ENCODE assay signal across 1 cellular context in genomic region chr19:12722566-12723382, GRCh38.
TF ChIP-seq lines count a peak whose summit lies in the region.

No MANE protein-coding gene starts in this region.

TF ChIP-seq in HepG2, 621 proteins besides CTCF, POLR2A, EP300 and RAD21 (continued from another document and continues in another):
- TF ChIP-seq ZBTB10 (CRISPR knock-in tag; IDR thresholded peaks at IDR 0.05; ENCODE audit: borderline replicate concordance) (no peak), CBX2 (IDR thresholded peaks at IDR 0.05; ENCODE audit: low read depth, low read length) (no peak), CBX2 (CRISPR knock-in tag; IDR thresholded peaks at IDR 0.05; ENCODE audit: low read depth) (no peak), ZMYM3 (CRISPR knock-in tag; IDR thresholded peaks at IDR 0.05) (no peak), ZNF263 (CRISPR knock-in tag; IDR thresholded peaks at IDR 0.05) (peak; percentile 23; the same call in 1 of the 2 replicates), CSRNP2 (CRISPR knock-in tag; conservative IDR thresholded peaks at IDR 0.05; ENCODE audit: low read depth) (no peak), ZFP91 (CRISPR knock-in tag; IDR thresholded peaks at IDR 0.05; ENCODE audit: borderline replicate concordance) (peak; percentile 49; the same call in 1 of the 2 replicates), BRF2 (CRISPR knock-in tag; IDR thresholded peaks at IDR 0.05) (no peak), POLR2AphosphoS2 (IDR thresholded peaks at IDR 0.05; ENCODE audit: low read depth, low read length) (no peak), ZNF737 (CRISPR knock-in tag; IDR thresholded peaks at IDR 0.05; ENCODE audit: borderline replicate concordance) (no peak), SOX6 (IDR thresholded peaks at IDR 0.05) (no peak), SOX6 (CRISPR knock-in tag; IDR thresholded peaks at IDR 0.05) (no peak), NFYC (CRISPR knock-in tag; IDR thresholded peaks at IDR 0.05) (peak; percentile 87), ZNF704 (CRISPR knock-in tag; IDR thresholded peaks at IDR 0.05; ENCODE audit: borderline replicate concordance) (0 out of 2 replicates have a peak, but pooled peaks have one; percentile 45), HNF4G (IDR thresholded peaks at IDR 0.05; ENCODE audit: borderline replicate concordance, low read depth, low read length) (no peak), HNF4G (CRISPR knock-in tag; IDR thresholded peaks at IDR 0.05; ENCODE audit: borderline replicate concordance, low read depth) (no peak), ZNF83 (CRISPR knock-in tag; IDR thresholded peaks at IDR 0.05; ENCODE audit: borderline replicate concordance) (no peak), CBX5 (CRISPR knock-in tag; IDR thresholded peaks at IDR 0.05; ENCODE audit: borderline replicate concordance) (no peak), ASH2L (IDR thresholded peaks at IDR 0.05; ENCODE audit: insufficient read length, low read depth, low read length) (peak; percentile 57), SAP130 (CRISPR knock-in tag; IDR thresholded peaks at IDR 0.05; ENCODE audit: low read depth) (peak; percentile 97), ZNF121 (CRISPR knock-in tag; IDR thresholded peaks at IDR 0.05) (no peak), ZSCAN5A (CRISPR knock-in tag; IDR thresholded peaks at IDR 0.05; ENCODE audit: borderline replicate concordance) (no peak), E2F1 (CRISPR knock-in tag; IDR thresholded peaks at IDR 0.05) (peak; percentile 48), ZKSCAN8 (CRISPR knock-in tag; IDR thresholded peaks at IDR 0.05; ENCODE audit: borderline replicate concordance) (no peak), SRY (CRISPR knock-in tag; IDR thresholded peaks at IDR 0.05) (no peak), RBM39 (IDR thresholded peaks at IDR 0.05; ENCODE audit: low read depth, low read length, poor library complexity, severe bottlenecking) (peak; percentile 83), UBTF (CRISPR knock-in tag; IDR thresholded peaks at IDR 0.05) (no peak), ZNF616 (CRISPR knock-in tag; IDR thresholded peaks at IDR 0.05; ENCODE audit: low read depth) (no peak), MLLT10 (CRISPR knock-in tag; IDR thresholded peaks at IDR 0.05) (no peak), MAFK (conservative IDR thresholded peaks at IDR 0.05 in 1 of 2, IDR thresholded peaks at IDR 0.05 in 1 of 2; ENCODE audit: low read length in 2 of 2) (peak in 1 of 2 experiments; percentile 25; a peak in 2 of 4 replicates), NR2F1 (CRISPR knock-in tag; IDR thresholded peaks at IDR 0.05) (peak in 1 of 2 experiments; percentile 15; a peak in 1 of 4 replicates), ZEB1 (IDR thresholded peaks at IDR 0.05; ENCODE audit: insufficient replicate concordance, low read depth) (no peak), ZNF639 (CRISPR knock-in tag; conservative IDR thresholded peaks at IDR 0.05) (0 out of 2 replicates have a peak, but pooled peaks have one; percentile 19), NAIF1 (CRISPR knock-in tag; IDR thresholded peaks at IDR 0.05; ENCODE audit: borderline replicate concordance) (no peak), ZNF547 (CRISPR knock-in tag; IDR thresholded peaks at IDR 0.05) (no peak), ARNT (IDR thresholded peaks at IDR 0.05) (no peak), MAX (IDR thresholded peaks at IDR 0.05) (peak; percentile 91), KLF13 (CRISPR knock-in tag; IDR thresholded peaks at IDR 0.05) (no peak), ZNF570 (CRISPR knock-in tag; IDR thresholded peaks at IDR 0.05; ENCODE audit: borderline replicate concordance) (no peak), AFF4 (CRISPR knock-in tag; IDR thresholded peaks at IDR 0.05) (no peak), IRF9 (CRISPR knock-in tag; IDR thresholded peaks at IDR 0.05; ENCODE audit: borderline replicate concordance) (0 out of 2 replicates have a peak, but pooled peaks have one; percentile 39)
